10 cellular contexts compared by ENCODE assay signal in the genomic region with DNA sequence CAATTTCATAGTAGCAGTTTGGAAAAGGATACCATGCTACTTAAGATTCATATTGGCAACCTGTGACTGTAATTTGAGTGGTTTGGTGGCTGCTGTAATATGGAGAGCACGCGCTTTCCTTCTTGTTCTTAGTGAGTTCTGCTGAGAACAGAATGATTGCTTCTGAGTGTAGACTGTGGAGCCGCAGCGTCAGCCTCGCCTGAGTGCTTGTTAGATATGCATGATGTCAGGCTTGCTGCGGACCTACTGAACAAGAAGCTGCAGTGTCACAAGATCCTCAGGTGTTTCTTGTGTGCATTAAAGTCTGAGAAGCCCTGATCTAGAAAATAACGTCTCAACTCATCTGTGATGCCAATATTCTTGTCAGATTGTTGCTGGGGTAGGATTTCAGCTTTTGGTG.
A peak's percentile ranks its signal among the peaks of the same experiment; 100 is the strongest.
DNase-seq lines count a peak whose midpoint lies in the region; ATAC-seq and TF ChIP-seq lines count a peak whose summit lies in the region.
"Had no signal": no experiment of that assay in that cellular context is flagged by ENCODE, and none has a peak within 500 bp of the region (broad histone marks: within the 10 kb centered on the region; RNA-seq: fewer than 3 reads in every experiment).

No MANE protein-coding gene starts in this region.

- no peak overlapping the region for H3K4me3 ChIP-seq in neural cell (ENCODE audit: low read length)

- H4K20me1 ChIP-seq in neural cell (ENCODE audit: insufficient read depth) = no peaks in the 10 kb centered on the region

- no peak for TF ChIP-seq RAD21 in neural cell (conservative IDR thresholded peaks at IDR 0.05)

- H3K27me3 ChIP-seq in neural cell (ENCODE audit: insufficient read depth, low read depth, low read length) = no peaks in the 10 kb centered on the region

- H3K9me2 ChIP-seq in neural cell (ENCODE audit: insufficient read depth, low read length) = no peaks in the 10 kb centered on the region

- no peak overlapping the region for H3K9ac ChIP-seq in neural cell (ENCODE audit: low read length)

- H3F3A ChIP-seq in neural cell (ENCODE audit: insufficient read depth, low read length, poor library complexity, severe bottlenecking) = no peaks in the 10 kb centered on the region

- TF ChIP-seq EP300 in neural cell (conservative IDR thresholded peaks at IDR 0.05; ENCODE audit: poor library complexity, severe bottlenecking) = no peak

- no peak overlapping the region for H3K27ac ChIP-seq in neural cell (ENCODE audit: low read length)

- no peaks in the 10 kb centered on the region for H3K9me3 ChIP-seq in neural cell (ENCODE audit: low read length)

- DNase-seq in COR-L47 (lab: John Stamatoyannopoulos, UW) = peak; percentile 42
- DNase-seq in NCI-H2029 treated with DMSO at 0.1 percent for 48 hours (lab: John Stamatoyannopoulos, UW) = peak; percentile 33
- peak; percentile 22 for DNase-seq in fibroblast of gingiva (ENCODE audit: low read depth)
- DNase-seq in occipital lobe (lab: John Stamatoyannopoulos, UW) = no peak
- no peak for DNase-seq in A172 (ENCODE audit: low spot score)
- DNase-seq in CD1c-positive myeloid dendritic cell (ENCODE audit: extremely low spot score) = no peak
- DNase-seq: immature natural killer cell, naive B cell had no signal

- ATAC-seq in GM21576 (IDR thresholded peaks at IDR 0.05; ENCODE audit: unreplicated experiment) = no peak

- no peaks in the 10 kb centered on the region for H3K79me2 ChIP-seq in neural cell (replicated peaks; ENCODE audit: insufficient read depth, low read length)

- H3K36me3 ChIP-seq in neural cell (ENCODE audit: insufficient read depth, low read length) = no peaks in the 10 kb centered on the region

- TF ChIP-seq CTCF in neural cell (IDR thresholded peaks at IDR 0.05; ENCODE audit: poor library complexity, severe bottlenecking) = no peak

- H2AFZ ChIP-seq in neural cell (ENCODE audit: low read depth, low read length) = no peak overlapping the region

- H3K4me2 ChIP-seq in neural cell (ENCODE audit: low read length) = no peak overlapping the region

TF ChIP-seq in neural cell, 6 proteins besides CTCF, POLR2A, EP300 and RAD21:
- no peak for TF ChIP-seq TAF1 (IDR thresholded peaks at IDR 0.05; ENCODE audit: low read depth)
- TF ChIP-seq, protein P1, sequence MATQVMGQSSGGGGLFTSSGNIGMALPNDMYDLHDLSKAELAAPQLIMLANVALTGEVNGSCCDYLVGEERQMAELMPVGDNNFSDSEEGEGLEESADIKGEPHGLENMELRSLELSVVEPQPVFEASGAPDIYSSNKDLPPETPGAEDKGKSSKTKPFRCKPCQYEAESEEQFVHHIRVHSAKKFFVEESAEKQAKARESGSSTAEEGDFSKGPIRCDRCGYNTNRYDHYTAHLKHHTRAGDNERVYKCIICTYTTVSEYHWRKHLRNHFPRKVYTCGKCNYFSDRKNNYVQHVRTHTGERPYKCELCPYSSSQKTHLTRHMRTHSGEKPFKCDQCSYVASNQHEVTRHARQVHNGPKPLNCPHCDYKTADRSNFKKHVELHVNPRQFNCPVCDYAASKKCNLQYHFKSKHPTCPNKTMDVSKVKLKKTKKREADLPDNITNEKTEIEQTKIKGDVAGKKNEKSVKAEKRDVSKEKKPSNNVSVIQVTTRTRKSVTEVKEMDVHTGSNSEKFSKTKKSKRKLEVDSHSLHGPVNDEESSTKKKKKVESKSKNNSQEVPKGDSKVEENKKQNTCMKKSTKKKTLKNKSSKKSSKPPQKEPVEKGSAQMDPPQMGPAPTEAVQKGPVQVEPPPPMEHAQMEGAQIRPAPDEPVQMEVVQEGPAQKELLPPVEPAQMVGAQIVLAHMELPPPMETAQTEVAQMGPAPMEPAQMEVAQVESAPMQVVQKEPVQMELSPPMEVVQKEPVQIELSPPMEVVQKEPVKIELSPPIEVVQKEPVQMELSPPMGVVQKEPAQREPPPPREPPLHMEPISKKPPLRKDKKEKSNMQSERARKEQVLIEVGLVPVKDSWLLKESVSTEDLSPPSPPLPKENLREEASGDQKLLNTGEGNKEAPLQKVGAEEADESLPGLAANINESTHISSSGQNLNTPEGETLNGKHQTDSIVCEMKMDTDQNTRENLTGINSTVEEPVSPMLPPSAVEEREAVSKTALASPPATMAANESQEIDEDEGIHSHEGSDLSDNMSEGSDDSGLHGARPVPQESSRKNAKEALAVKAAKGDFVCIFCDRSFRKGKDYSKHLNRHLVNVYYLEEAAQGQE (IDR thresholded peaks at IDR 0.05; ENCODE audit: borderline replicate concordance) = no peak
- no peak for TF ChIP-seq SMC3 (conservative IDR thresholded peaks at IDR 0.05; ENCODE audit: poor library complexity)
- TF ChIP-seq POLR2AphosphoS5 (IDR thresholded peaks at IDR 0.05) = peak; percentile 13

Comparison
In these comparisons a context has a peak if more than half of its experiments do, and no peak if none do; other contexts are left out.
1. DNase-seq: peak in COR-L47 (single experiment), NCI-H2029 treated with DMSO at 0.1 percent for 48 hours (single experiment) and fibroblast of gingiva (single experiment); none in occipital lobe (single experiment), A172 (single experiment) and CD1c-positive myeloid dendritic cell (single experiment).